ENCODE assay signal across 3 cellular contexts in genomic region chr12:57755454-57756372, GRCh38.
TF ChIP-seq lines count a peak whose summit lies in the region.

No MANE protein-coding gene starts in this region.

TF ChIP-seq in A549, 52 proteins besides CTCF, POLR2A, EP300 and RAD21:
- TF ChIP-seq GATA3 (IDR thresholded peaks at IDR 0.05; ENCODE audit: borderline replicate concordance) (no peak), MAX (IDR thresholded peaks at IDR 0.05) (0 out of 2 replicates have a peak, but pooled peaks have one; percentile 30)

TF ChIP-seq in endothelial cell of umbilical vein, 7 proteins besides CTCF, POLR2A, EP300 and RAD21:
- TF ChIP-seq POLR2AphosphoS5 (IDR thresholded peaks at IDR 0.05; ENCODE audit: insufficient read depth, low read depth, low read length) = no peak
- TF ChIP-seq EZH2 (IDR thresholded peaks at IDR 0.05; ENCODE audit: borderline replicate concordance, low read depth, low read length, severe bottlenecking) = peak; percentile 82
TF ChIP-seq in endothelial cell of umbilical vein: peak in this region for 1.

TF ChIP-seq in neural cell, 6 proteins besides CTCF, POLR2A, EP300 and RAD21:
- TF ChIP-seq, protein P1, sequence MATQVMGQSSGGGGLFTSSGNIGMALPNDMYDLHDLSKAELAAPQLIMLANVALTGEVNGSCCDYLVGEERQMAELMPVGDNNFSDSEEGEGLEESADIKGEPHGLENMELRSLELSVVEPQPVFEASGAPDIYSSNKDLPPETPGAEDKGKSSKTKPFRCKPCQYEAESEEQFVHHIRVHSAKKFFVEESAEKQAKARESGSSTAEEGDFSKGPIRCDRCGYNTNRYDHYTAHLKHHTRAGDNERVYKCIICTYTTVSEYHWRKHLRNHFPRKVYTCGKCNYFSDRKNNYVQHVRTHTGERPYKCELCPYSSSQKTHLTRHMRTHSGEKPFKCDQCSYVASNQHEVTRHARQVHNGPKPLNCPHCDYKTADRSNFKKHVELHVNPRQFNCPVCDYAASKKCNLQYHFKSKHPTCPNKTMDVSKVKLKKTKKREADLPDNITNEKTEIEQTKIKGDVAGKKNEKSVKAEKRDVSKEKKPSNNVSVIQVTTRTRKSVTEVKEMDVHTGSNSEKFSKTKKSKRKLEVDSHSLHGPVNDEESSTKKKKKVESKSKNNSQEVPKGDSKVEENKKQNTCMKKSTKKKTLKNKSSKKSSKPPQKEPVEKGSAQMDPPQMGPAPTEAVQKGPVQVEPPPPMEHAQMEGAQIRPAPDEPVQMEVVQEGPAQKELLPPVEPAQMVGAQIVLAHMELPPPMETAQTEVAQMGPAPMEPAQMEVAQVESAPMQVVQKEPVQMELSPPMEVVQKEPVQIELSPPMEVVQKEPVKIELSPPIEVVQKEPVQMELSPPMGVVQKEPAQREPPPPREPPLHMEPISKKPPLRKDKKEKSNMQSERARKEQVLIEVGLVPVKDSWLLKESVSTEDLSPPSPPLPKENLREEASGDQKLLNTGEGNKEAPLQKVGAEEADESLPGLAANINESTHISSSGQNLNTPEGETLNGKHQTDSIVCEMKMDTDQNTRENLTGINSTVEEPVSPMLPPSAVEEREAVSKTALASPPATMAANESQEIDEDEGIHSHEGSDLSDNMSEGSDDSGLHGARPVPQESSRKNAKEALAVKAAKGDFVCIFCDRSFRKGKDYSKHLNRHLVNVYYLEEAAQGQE (IDR thresholded peaks at IDR 0.05; ENCODE audit: borderline replicate concordance) = no peak
- TF ChIP-seq SMC3 (conservative IDR thresholded peaks at IDR 0.05; ENCODE audit: poor library complexity) (no peak), TAF1 (IDR thresholded peaks at IDR 0.05; ENCODE audit: low read depth) (no peak), EZH2 (IDR thresholded peaks at IDR 0.05; ENCODE audit: borderline replicate concordance, insufficient read depth, low read length, poor library complexity, severe bottlenecking) (no peak), POLR2AphosphoS5 (IDR thresholded peaks at IDR 0.05) (no peak), MXI1 (conservative IDR thresholded peaks at IDR 0.05; ENCODE audit: poor library complexity, severe bottlenecking) (no peak)
